8 cellular contexts compared by ENCODE assay signal in genomic region chr14:74905595-74906142, GRCh38. TPM values are rescaled to one million over a fixed set of nuclear protein-coding genes. Genes with fewer than 3 reads are reported as not detected.
A peak's percentile ranks its signal among the peaks of the same experiment; 100 is the strongest.
DNase-seq lines count a peak whose midpoint lies in the region; ATAC-seq, FAIRE-seq and TF ChIP-seq lines count a peak whose summit lies in the region.

No MANE protein-coding gene starts in this region.

- peak in 12 of 14 donors; percentile 11 to 68 (median 27) for DNase-seq in C1 segment of cervical spinal cord (lab: John Stamatoyannopoulos, UW)
- peak; percentile 48 for DNase-seq in RPMI7951 (ENCODE audit: low read depth)
- peak; percentile 81 for DNase-seq in activated gamma-delta T cell treated with Interleukin-2 at 50 U/mL for 16 hours
- peak; percentile 83 for DNase-seq in germinal center (ENCODE audit: low spot score)
- peak in 9 of 10 donors; percentile 53 to 95 (median 78) for DNase-seq in posterior cingulate gyrus
- DNase-seq in urothelium cell line (ENCODE audit: low spot score): peak; percentile 81

- intact Hi-C loops in posterior cingulate gyrus (cut with DNase I): loop anchor here (1.0 kb wide), 1 partner anchor 43 kb away; no protein-coding TSS in a partner anchor

- H3K36me3 ChIP-seq in HEK293 (ENCODE audit: control insufficient read depth in 2 of 2, insufficient read depth in 1 of 2, low read length in 2 of 2): peaks cover 20 to 58% of the 10 kb centered on the region in 2 experiments

- no peak for FAIRE-seq in urothelium cell line (lab: Jason Lieb, UNC)

- CTCF ChIA-PET in HEK293 (lab: Yijun Ruan, JAX): interaction anchor here (0.6 to 6.3 kb wide), 32 partner anchors 9 to 296 kb away, joined by 3 to 195 read pairs (median 6); partner anchors contain the start of genes ACYP1, DLST and RPS6KL1

- ATAC-seq in GM21576 (IDR thresholded peaks at IDR 0.05; ENCODE audit: unreplicated experiment): no peak

- no peaks in the 10 kb centered on the region for H3K9me3 ChIP-seq in HEK293 (ENCODE audit: control insufficient read depth, insufficient read depth, low read depth, low read length)

- H3K4me1 ChIP-seq in HEK293 (ENCODE audit: control insufficient read depth, insufficient read depth, low read length): no peaks in the 10 kb centered on the region

- H3K4me3 ChIP-seq in HEK293 (ENCODE audit: low read depth, low read length): no peak overlapping the region

- no peak overlapping the region for H3K27ac ChIP-seq in HEK293 (ENCODE audit: extremely low read depth, low read depth, low read length)

- POLR2A ChIA-PET in HEK293 (lab: Yijun Ruan, JAX): interaction anchor here (0.6 to 2.2 kb wide), 5 partner anchors 23 to 45 kb away, joined by 3 to 9 read pairs (median 3); no protein-coding TSS in a partner anchor

- TF ChIP-seq CTCF in HEK293 (tag by site-specific recombination; IDR thresholded peaks at IDR 0.05): peak; percentile 66

TF ChIP-seq in HEK293, 187 proteins besides CTCF, POLR2A, EP300 and RAD21 (continues in another document):
- TF ChIP-seq RBAK (tag by site-specific recombination; IDR thresholded peaks at IDR 0.05) (no peak), GLI4 (tag by site-specific recombination; IDR thresholded peaks at IDR 0.05) (no peak), ZNF677 (tag by site-specific recombination; IDR thresholded peaks at IDR 0.05) (no peak), YY1 (tag by site-specific recombination; IDR thresholded peaks at IDR 0.05) (no peak), ZNF660 (tag by site-specific recombination; IDR thresholded peaks at IDR 0.05) (0 out of 2 replicates have a peak, but pooled peaks have one; percentile 47), ZNF596 (tag by site-specific recombination; IDR thresholded peaks at IDR 0.05) (no peak), ZNF837 (tag by site-specific recombination; IDR thresholded peaks at IDR 0.05) (no peak), ZBTB10 (tag by site-specific recombination; IDR thresholded peaks at IDR 0.05) (no peak), ZNF2 (tag by site-specific recombination; IDR thresholded peaks at IDR 0.05) (peak; percentile 99), ZNF521 (tag by site-specific recombination; IDR thresholded peaks at IDR 0.05) (no peak), KLF1 (tag by site-specific recombination; IDR thresholded peaks at IDR 0.05) (no peak), ZNF621 (tag by site-specific recombination; IDR thresholded peaks at IDR 0.05) (no peak), ZNF654 (tag by site-specific recombination; IDR thresholded peaks at IDR 0.05; ENCODE audit: low read depth) (peak; percentile 46), ZNF501 (tag by site-specific recombination; IDR thresholded peaks at IDR 0.05) (no peak), ZNF791 (tag by site-specific recombination; IDR thresholded peaks at IDR 0.05) (no peak), MEIS1 (CRISPR knock-in tag; IDR thresholded peaks at IDR 0.05; ENCODE audit: borderline replicate concordance) (no peak), ZNF274 (IDR thresholded peaks at IDR 0.05; ENCODE audit: low read length) (no peak), ZNF274 (tag by site-specific recombination; IDR thresholded peaks at IDR 0.05; ENCODE audit: borderline replicate concordance) (no peak), ZNF169 (tag by site-specific recombination; IDR thresholded peaks at IDR 0.05) (no peak)
- TF ChIP-seq, protein P1, sequence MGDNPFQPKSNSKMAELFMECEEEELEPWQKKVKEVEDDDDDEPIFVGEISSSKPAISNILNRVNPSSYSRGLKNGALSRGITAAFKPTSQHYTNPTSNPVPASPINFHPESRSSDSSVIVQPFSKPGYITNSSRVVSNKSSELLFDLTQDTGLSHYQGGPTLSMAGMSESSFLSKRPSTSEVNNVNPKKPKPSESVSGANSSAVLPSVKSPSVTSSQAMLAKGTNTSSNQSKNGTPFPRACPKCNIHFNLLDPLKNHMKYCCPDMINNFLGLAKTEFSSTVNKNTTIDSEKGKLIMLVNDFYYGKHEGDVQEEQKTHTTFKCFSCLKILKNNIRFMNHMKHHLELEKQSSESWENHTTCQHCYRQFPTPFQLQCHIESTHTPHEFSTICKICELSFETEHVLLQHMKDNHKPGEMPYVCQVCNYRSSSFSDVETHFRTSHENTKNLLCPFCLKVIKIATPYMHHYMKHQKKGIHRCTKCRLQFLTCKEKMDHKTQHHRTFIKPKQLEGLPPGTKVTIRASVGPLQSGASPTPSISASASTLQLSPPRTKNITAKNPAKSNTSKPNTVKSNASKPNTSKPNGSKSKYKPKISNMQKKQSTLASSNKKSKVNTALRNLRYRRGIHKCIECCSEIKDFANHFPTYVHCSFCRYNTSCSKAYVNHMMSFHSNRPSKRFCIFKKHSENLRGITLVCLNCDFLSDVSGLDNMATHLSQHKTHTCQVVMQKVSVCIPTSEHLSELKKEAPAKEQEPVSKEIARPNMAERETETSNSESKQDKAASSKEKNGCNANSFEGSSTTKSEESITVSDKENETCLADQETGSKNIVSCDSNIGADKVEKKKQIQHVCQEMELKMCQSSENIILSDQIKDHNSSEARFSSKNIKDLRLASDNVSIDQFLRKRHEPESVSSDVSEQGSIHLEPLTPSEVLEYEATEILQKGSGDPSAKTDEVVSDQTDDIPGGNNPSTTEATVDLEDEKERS (tag by site-specific recombination; IDR thresholded peaks at IDR 0.05): no peak
- TF ChIP-seq, protein P2, sequence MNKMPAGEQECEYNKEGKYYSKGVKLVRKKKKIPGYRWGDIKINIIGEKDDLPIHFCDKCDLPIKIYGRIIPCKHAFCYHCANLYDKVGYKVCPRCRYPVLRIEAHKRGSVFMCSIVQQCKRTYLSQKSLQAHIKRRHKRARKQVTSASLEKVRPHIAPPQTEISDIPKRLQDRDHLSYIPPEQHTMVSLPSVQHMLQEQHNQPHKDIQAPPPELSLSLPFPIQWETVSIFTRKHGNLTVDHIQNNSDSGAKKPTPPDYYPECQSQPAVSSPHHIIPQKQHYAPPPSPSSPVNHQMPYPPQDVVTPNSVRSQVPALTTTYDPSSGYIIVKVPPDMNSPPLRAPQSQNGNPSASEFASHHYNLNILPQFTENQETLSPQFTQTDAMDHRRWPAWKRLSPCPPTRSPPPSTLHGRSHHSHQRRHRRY (tag by site-specific recombination; IDR thresholded peaks at IDR 0.05): no peak
- TF ChIP-seq, protein P3, sequence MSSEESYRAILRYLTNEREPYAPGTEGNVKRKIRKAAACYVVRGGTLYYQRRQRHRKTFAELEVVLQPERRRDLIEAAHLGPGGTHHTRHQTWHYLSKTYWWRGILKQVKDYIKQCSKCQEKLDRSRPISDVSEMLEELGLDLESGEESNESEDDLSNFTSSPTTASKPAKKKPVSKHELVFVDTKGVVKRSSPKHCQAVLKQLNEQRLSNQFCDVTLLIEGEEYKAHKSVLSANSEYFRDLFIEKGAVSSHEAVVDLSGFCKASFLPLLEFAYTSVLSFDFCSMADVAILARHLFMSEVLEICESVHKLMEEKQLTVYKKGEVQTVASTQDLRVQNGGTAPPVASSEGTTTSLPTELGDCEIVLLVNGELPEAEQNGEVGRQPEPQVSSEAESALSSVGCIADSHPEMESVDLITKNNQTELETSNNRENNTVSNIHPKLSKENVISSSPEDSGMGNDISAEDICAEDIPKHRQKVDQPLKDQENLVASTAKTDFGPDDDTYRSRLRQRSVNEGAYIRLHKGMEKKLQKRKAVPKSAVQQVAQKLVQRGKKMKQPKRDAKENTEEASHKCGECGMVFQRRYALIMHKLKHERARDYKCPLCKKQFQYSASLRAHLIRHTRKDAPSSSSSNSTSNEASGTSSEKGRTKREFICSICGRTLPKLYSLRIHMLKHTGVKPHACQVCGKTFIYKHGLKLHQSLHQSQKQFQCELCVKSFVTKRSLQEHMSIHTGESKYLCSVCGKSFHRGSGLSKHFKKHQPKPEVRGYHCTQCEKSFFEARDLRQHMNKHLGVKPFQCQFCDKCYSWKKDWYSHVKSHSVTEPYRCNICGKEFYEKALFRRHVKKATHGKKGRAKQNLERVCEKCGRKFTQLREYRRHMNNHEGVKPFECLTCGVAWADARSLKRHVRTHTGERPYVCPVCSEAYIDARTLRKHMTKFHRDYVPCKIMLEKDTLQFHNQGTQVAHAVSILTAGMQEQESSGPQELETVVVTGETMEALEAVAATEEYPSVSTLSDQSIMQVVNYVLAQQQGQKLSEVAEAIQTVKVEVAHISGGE (tag by site-specific recombination; conservative IDR thresholded peaks at IDR 0.05; ENCODE audit: low read depth): no peak

RNA-seq across cellular contexts. Expression of gene RPS6KL1, which starts 17.4 kb away (rescaled TPM):
- total RNA-seq in RPMI7951 (2014; rRNA removed; shearing (Covaris generic)): 2.0 and 3.6 TPM in 2 replicates

RNA-seq across cellular contexts. Expression of gene DLST, which starts 24.0 kb away (rescaled TPM):
- total RNA-seq in RPMI7951 (2014; rRNA removed; shearing (Covaris generic)): 38.2 and 45.3 TPM in 2 replicates

RNA-seq across cellular contexts. Expression of gene PROX2, which starts 29.7 kb away (rescaled TPM):
- not detected in 2 replicates for total RNA-seq in RPMI7951 (2014; rRNA removed; shearing (Covaris generic))

RNA-seq across cellular contexts. Expression of gene PGF, which starts 49.7 kb away (rescaled TPM):
- 0.36 and 0.98 TPM in 2 replicates for total RNA-seq in RPMI7951 (2014; rRNA removed; shearing (Covaris generic))

Comparison
In these comparisons a context has a peak if more than half of its experiments do, and no peak if none do; other contexts are left out.
1. DNase-seq: peak in every context shown above with its lines; median percentile 83 in germinal center; 81 in activated gamma-delta T cell treated with Interleukin-2 at 50 U/mL for 16 hours; 81 in urothelium cell line; 78 in posterior cingulate gyrus; 48 in RPMI7951; 27 in C1 segment of cervical spinal cord.